19 cellular contexts compared by ENCODE assay signal in the genomic region with DNA sequence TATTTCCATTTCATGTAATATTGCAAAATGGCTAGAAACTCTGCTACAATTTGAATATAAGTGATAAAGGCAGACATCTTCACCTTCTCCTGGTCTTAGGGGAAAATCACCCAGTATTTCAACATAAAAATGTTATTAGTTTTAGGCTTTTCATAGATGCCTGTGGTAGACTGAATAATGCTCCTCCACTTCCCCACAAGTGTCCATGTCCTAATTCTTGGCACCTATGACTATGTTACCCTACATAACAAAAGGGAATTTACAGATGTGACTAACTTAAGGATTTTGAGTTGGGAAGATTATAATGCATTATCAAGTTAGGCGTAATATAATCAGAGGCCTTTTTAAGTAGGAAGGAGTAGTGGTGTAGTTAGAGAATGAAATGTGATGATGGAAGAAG.
"Had no signal": no experiment of that assay in that cellular context is flagged by ENCODE, and none has a peak within 500 bp of the region (broad histone marks: within the 10 kb centered on the region; RNA-seq: fewer than 3 reads in every experiment).

No MANE protein-coding gene starts in this region.

- ATAC-seq: activated CD4-positive, alpha-beta T cell treated with anti-CD3 and anti-CD28 coated beads for 36 hours; activated CD8-positive, alpha-beta memory T cell treated with anti-CD3 and anti-CD28 coated beads, Interleukin-2, amount 10 ng/mL, durations not matched to agents 7 days and 5 days; activated CD8-positive, alpha-beta T cell treated with anti-CD3 and anti-CD28 coated beads, Interleukin-2, amount 10 ng/mL, durations not matched to agents 7 days and 5 days; activated naive CD8-positive, alpha-beta T cell treated with anti-CD3 and anti-CD28 coated beads, Interleukin-2, amount 50 U/mL, for 24 hours; mucosa of descending colon; natural killer cell treated with Interleukin-12 subunit alpha and Interleukin-12 subunit beta and Interleukin-15 and Interleukin-18, amount 100 ng/mL, for 72 hours; right lobe of liver had no signal

- H3K27me3 ChIP-seq: colonic mucosa, right lobe of liver, uterus had no signal

- H3K4me1 ChIP-seq: colonic mucosa, left ventricle myocardium inferior, right lobe of liver, uterus had no signal

- H3K27ac ChIP-seq: colonic mucosa, left ventricle myocardium inferior, right lobe of liver, thoracic aorta, uterus had no signal

- DNase-seq: activated B cell treated with CpG ODN at 0.5 μM for 24 hours; activated CD4-positive, alpha-beta T cell treated with anti-CD3 and anti-CD28 coated beads for 36 hours; activated CD8-positive, alpha-beta memory T cell treated with anti-CD3 and anti-CD28 coated beads, Interleukin-2, amount 10 ng/mL, durations not matched to agents 7 days and 5 days; activated CD8-positive, alpha-beta T cell treated with anti-CD3 and anti-CD28 coated beads, Interleukin-2, amount 10 ng/mL, durations not matched to agents 7 days and 5 days; activated naive CD8-positive, alpha-beta T cell treated with anti-CD3 and anti-CD28 coated beads, Interleukin-2, amount 50 U/mL, for 24 hours; activated T-cell treated with anti-CD3 and anti-CD28 coated beads, Interleukin-2, amount 50 U/mL, for 48 hours; amygdala; cerebellar nuclear complex; colonic mucosa; effector CD8-positive, alpha-beta T cell; left ventricle myocardium inferior; mucosa of descending colon; right lobe of liver; stimulated activated CD4-positive, alpha-beta T cell treated with anti-CD3 and anti-CD28 coated beads, Interleukin-4, amount 100 ng/mL, for 24 hours; uterus had no signal

- H3K36me3 ChIP-seq: colonic mucosa, left ventricle myocardium inferior, right lobe of liver, thoracic aorta, uterus had no signal

- H3K4me3 ChIP-seq: colonic mucosa, left ventricle myocardium inferior, lung, mucosa of descending colon, right lobe of liver, skin epidermis, thoracic aorta, uterus had no signal

- H3K9me3 ChIP-seq: colonic mucosa, left ventricle myocardium inferior, mucosa of descending colon, right lobe of liver, thoracic aorta, uterus had no signal
